ENCODE assay signal across 11 cellular contexts in genomic region chr4:978957-979701, GRCh38. TPM values are rescaled to one million over a fixed set of nuclear protein-coding genes. Genes with fewer than 3 reads are reported as not detected.
DNase-seq lines count a peak whose midpoint lies in the region; ATAC-seq and TF ChIP-seq lines count a peak whose summit lies in the region.
"Had no signal": no experiment of that assay in that cellular context is flagged by ENCODE, and none has a peak within 500 bp of the region (broad histone marks: within the 10 kb centered on the region; RNA-seq: fewer than 3 reads in every experiment).

No MANE protein-coding gene starts in this region.

- H4K20me1 ChIP-seq in IMR-90 (ENCODE audit: insufficient read depth, low read length), result no peaks in the 10 kb centered on the region

- no TSS peak for BruUV-seq in IMR-90 (replicated peaks; lab: Mats Ljungman, UMichigan)

- 40% methylated on average over 3 of the region's 20 CpGs; no CpG with 5 or more reads in 1 of the 2 experiments for WGBS in IMR-90 (ENCODE audit: extremely low coverage in 2 of 2, insufficient read length in 1 of 2), 2 experiments
- no CpG with 5 or more reads among the region's 20 CpGs for WGBS in neuronal stem cell (ENCODE audit: extremely low coverage in 2 of 2, insufficient read length in 2 of 2, insufficient replicate concordance in 1 of 2), 2 donors

- no peaks in the 10 kb centered on the region for H3K36me3 ChIP-seq in IMR-90 (ENCODE audit: control insufficient read depth, insufficient read depth, low read length)
- H3K36me3 ChIP-seq in neuronal stem cell (replicated peaks in 1 of 2; ENCODE audit: control insufficient read depth in 2 of 2, insufficient read depth in 2 of 2, low read length in 2 of 2), result no peaks in the 10 kb centered on the region
- H3K36me3 ChIP-seq: gastrocnemius medialis, HAP-1 had no signal

- H3K79me1 ChIP-seq in IMR-90 (ENCODE audit: low read depth in 1 of 2, low read length in 2 of 2) (no peaks in the 10 kb centered on the region), neuronal stem cell (ENCODE audit: low read depth, low read length) (no peaks in the 10 kb centered on the region)

- H3K9me1 ChIP-seq in IMR-90 (ENCODE audit: insufficient read depth, low read length), result peaks cover 11% of the 10 kb centered on the region; the same call in 1 of the 2 replicates

- H3K4me1 ChIP-seq in IMR-90 (ENCODE audit: control insufficient read depth, insufficient read depth, low read length), result peaks cover 5% of the 10 kb centered on the region; the same call in 1 of the 2 replicates
- H3K4me1 ChIP-seq in neuronal stem cell (ENCODE audit: control insufficient read depth in 2 of 2, insufficient read depth in 1 of 2, low read depth in 1 of 2, low read length in 2 of 2), result no peaks in the 10 kb centered on the region
- H3K4me1 ChIP-seq: gastrocnemius medialis, HAP-1 had no signal

- peak overlapping the region; percentile 80 for H2AFZ ChIP-seq in IMR-90 (replicated peaks; ENCODE audit: low read length, poor library complexity)
- H2AFZ ChIP-seq in neuronal stem cell (ENCODE audit: low read length), result peak overlapping the region; percentile 14

- H2BK15ac ChIP-seq in IMR-90 (ENCODE audit: low read depth, low read length) (no peak overlapping the region; the same call in 2 of the 3 replicates), neuronal stem cell (ENCODE audit: low read length) (no peak overlapping the region)

- in situ Hi-C loops in IMR-90 (cut with MboI; ENCODE audit: low sequenced_read_pairs), result no loop called here

- no peak for TF ChIP-seq RAD21 in IMR-90 (IDR thresholded peaks at IDR 0.05; ENCODE audit: low read length)

- H4K5ac ChIP-seq in IMR-90 (ENCODE audit: low read depth, low read length), result peak overlapping the region; percentile 13; the same call in 1 of the 2 replicates

- POLR2A ChIA-PET in IMR-90 (lab: Charles Lee; ENCODE audit: unreplicated experiment), result no interaction called here

- H3K18ac ChIP-seq in IMR-90 (ENCODE audit: low read depth, low read length) (no peak overlapping the region; the same call in 1 of the 2 replicates), neuronal stem cell (ENCODE audit: low read length) (no peak overlapping the region)

- H3K14ac ChIP-seq in IMR-90 (replicated peaks; ENCODE audit: low read depth, low read length), result peak overlapping the region; percentile 91
- no peak overlapping the region for H3K14ac ChIP-seq in neuronal stem cell (ENCODE audit: low read length)

- H3K27ac ChIP-seq in IMR-90 (ENCODE audit: insufficient read depth, low read length), result peak overlapping the region; percentile 13; the same call in 1 of the 2 replicates
- H3K27ac ChIP-seq in neuronal stem cell (replicated peaks; ENCODE audit: low read length), result no peak overlapping the region
- H3K27ac ChIP-seq: gastrocnemius medialis had no signal

- H3K4ac ChIP-seq in IMR-90 (ENCODE audit: low read depth, low read length) (peak overlapping the region; percentile 55), neuronal stem cell (ENCODE audit: low read length) (no peak overlapping the region)

- H3K4me3 ChIP-seq in IMR-90 (ENCODE audit: insufficient read depth, low read depth, low read length), result no peak overlapping the region
- H3K4me3 ChIP-seq in neuronal stem cell (ENCODE audit: low read length in 2 of 2), result no peak overlapping the region
- H3K4me3 ChIP-seq: gastrocnemius medialis, HAP-1, lung had no signal

- H3K9ac ChIP-seq in IMR-90 (ENCODE audit: low read depth, low read length) (no peak overlapping the region), neuronal stem cell (ENCODE audit: low read depth, low read length, poor library complexity) (no peak overlapping the region)

- peak overlapping the region; percentile 6; the same call in 1 of the 2 replicates for H3K4me2 ChIP-seq in IMR-90 (ENCODE audit: low read depth, low read length)
- no peak overlapping the region for H3K4me2 ChIP-seq in neuronal stem cell (ENCODE audit: insufficient read depth, low read length, poor library complexity, severe bottlenecking)

- dilution Hi-C loops in IMR-90 (cut with HindIII; ENCODE audit: low sequenced_read_pairs, unreplicated experiment), result no loop called here

- H3K27me3 ChIP-seq in IMR-90 (ENCODE audit: control insufficient read depth, insufficient read depth, low read length) (no peaks in the 10 kb centered on the region), neuronal stem cell (ENCODE audit: control insufficient read depth in 3 of 3, insufficient read depth in 3 of 3, low read depth in 1 of 3, low read length in 3 of 3) (peaks cover 0 to 23% (median 0%) of the 10 kb centered on the region in 3 experiments)
- H3K27me3 ChIP-seq: gastrocnemius medialis had no signal

- ATAC-seq in IMR-90 (ENCODE audit: low read depth) (peak; percentile 80), HG03439 (IDR thresholded peaks at IDR 0.05; ENCODE audit: unreplicated experiment) (no peak), HG03460 (IDR thresholded peaks at IDR 0.05; ENCODE audit: unreplicated experiment) (no peak)
- ATAC-seq: gastrocnemius medialis had no signal

- intact Hi-C loops in IMR-90 (cut with micrococcal nuclease), result no loop called here

- H4K8ac ChIP-seq in IMR-90 (ENCODE audit: low read depth in 2 of 2, low read length in 2 of 2) (peak overlapping the region; percentile 39 to 92; a peak in 3 of 4 replicates), neuronal stem cell (ENCODE audit: low read depth, low read length) (no peak overlapping the region)

- H3K23ac ChIP-seq in IMR-90 (ENCODE audit: low read depth, low read length) (peak overlapping the region; percentile 5; the same call in 1 of the 2 replicates), neuronal stem cell (ENCODE audit: low read depth, low read length, poor library complexity) (no peak overlapping the region)

- TF ChIP-seq POLR2A in IMR-90 (IDR thresholded peaks at IDR 0.05; ENCODE audit: low read depth, low read length), result no peak

- H2BK20ac ChIP-seq in IMR-90 (ENCODE audit: low read depth, low read length), result peak overlapping the region; percentile 39

- CTCF ChIA-PET in IMR-90 (lab: Yijun Ruan, JAX), result no interaction called here

- H3K9me3 ChIP-seq in IMR-90 (ENCODE audit: control insufficient read depth, insufficient read depth, low read length) (no peaks in the 10 kb centered on the region), neuronal stem cell (replicated peaks in 1 of 2; ENCODE audit: control insufficient read depth in 2 of 2, insufficient read depth in 1 of 2, low read depth in 1 of 2, low read length in 2 of 2) (peaks cover 7 to 11% of the 10 kb centered on the region in 2 donors)
- H3K9me3 ChIP-seq: gastrocnemius medialis, HAP-1 had no signal

- no peak overlapping the region for H3K56ac ChIP-seq in IMR-90 (ENCODE audit: extremely low read depth, insufficient read depth, low read length)

- peak overlapping the region; percentile 78 for H2AK9ac ChIP-seq in IMR-90 (replicated peaks; ENCODE audit: low read depth, low read length, poor library complexity)

- peak overlapping the region; percentile 14 for H2BK5ac ChIP-seq in IMR-90 (ENCODE audit: low read depth, low read length, poor library complexity, severe bottlenecking)
- no peak overlapping the region for H2BK5ac ChIP-seq in neuronal stem cell (ENCODE audit: low read length)

- peak; percentile 61 for DNase-seq in IMR-90
- DNase-seq in amniotic epithelial cell (ENCODE audit: low read depth), result peak; percentile 78
- DNase-seq in neuronal stem cell (ENCODE audit: low spot score), result no peak
- no peak for DNase-seq in middle frontal gyrus (ENCODE audit: extremely low spot score, low spot score)
- DNase-seq: DMS153, gastrocnemius medialis, NCI-H2081 had no signal

- no peak overlapping the region for H2BK12ac ChIP-seq in neuronal stem cell (ENCODE audit: low read length)

- H2AK5ac ChIP-seq in IMR-90 (ENCODE audit: low read depth, low read length), result peak overlapping the region; percentile 67; the same call in 1 of the 2 replicates
- no peak overlapping the region for H2AK5ac ChIP-seq in neuronal stem cell (ENCODE audit: low read depth, low read length)

- H2BK120ac ChIP-seq in IMR-90 (ENCODE audit: low read depth, low read length) (peak overlapping the region; percentile 70), neuronal stem cell (ENCODE audit: low read depth, low read length) (no peak overlapping the region)

- TF ChIP-seq CTCF in IMR-90 (conservative IDR thresholded peaks at IDR 0.05; ENCODE audit: low read depth, low read length), result no peak

- H4K91ac ChIP-seq in IMR-90 (ENCODE audit: insufficient read depth, low read depth, low read length), result peak overlapping the region; percentile 54; the same call in 1 of the 2 replicates
- no peak overlapping the region for H4K91ac ChIP-seq in neuronal stem cell (ENCODE audit: low read depth, low read length, poor library complexity)

TF ChIP-seq in IMR-90, 13 proteins besides CTCF, POLR2A, EP300 and RAD21 (continues in another document):
- TF ChIP-seq CHD1 (IDR thresholded peaks at IDR 0.05; ENCODE audit: low read depth, low read length), result no peak

RNA-seq across cellular contexts. Expression of gene DGKQ, which starts 5.8 kb away (rescaled TPM):
- 4.3 and 4.4 TPM in 2 replicates for total RNA-seq in IMR-90 (2012; rRNA removed)
- polyA plus RNA-seq in IMR-90 (2012; rRNA removed), result 15.6 and 17.4 TPM in 2 replicates
- 10.0 and 14.6 TPM in 2 replicates for polyA plus RNA-seq in IMR-90 (2012; cell fraction: cytosol; rRNA removed)
- 58.0 and 149 TPM in 2 replicates for polyA plus RNA-seq in IMR-90 (2012; cell fraction: nucleus; rRNA removed; ENCODE audit: low replicate concordance)
- 5.4 TPM for polyA plus RNA-seq in neuronal stem cell (2013, experiment 1 of 2)
- 5.2 TPM for polyA plus RNA-seq in neuronal stem cell (2013, experiment 2 of 2)

RNA-seq across cellular contexts. Expression of gene IDUA, which starts 7.7 kb away (rescaled TPM):
- total RNA-seq in IMR-90 (2012; rRNA removed), result 0.72 and 1.7 TPM in 2 replicates
- 12.5 and 16.7 TPM in 2 replicates for polyA plus RNA-seq in IMR-90 (2012; rRNA removed)
- 6.3 and 14.8 TPM in 2 replicates for polyA plus RNA-seq in IMR-90 (2012; cell fraction: cytosol; rRNA removed)
- polyA plus RNA-seq in IMR-90 (2012; cell fraction: nucleus; rRNA removed; ENCODE audit: low replicate concordance), result 119 and 328 TPM in 2 replicates
- polyA plus RNA-seq in neuronal stem cell (2013, experiment 1 of 2), result 6.9 TPM
- 5.7 TPM for polyA plus RNA-seq in neuronal stem cell (2013, experiment 2 of 2)

RNA-seq across cellular contexts. Expression of gene SLC26A1, which starts 14.1 kb away (rescaled TPM):
- not detected in 2 replicates for total RNA-seq in IMR-90 (2012; rRNA removed)
- 0.09 and 0.13 TPM in 2 replicates for polyA plus RNA-seq in IMR-90 (2012; rRNA removed)
- polyA plus RNA-seq in IMR-90 (2012; cell fraction: cytosol; rRNA removed), result 0.03 and 0.05 TPM in 2 replicates
- 0.24 and 0.40 TPM in 2 replicates for polyA plus RNA-seq in IMR-90 (2012; cell fraction: nucleus; rRNA removed; ENCODE audit: low replicate concordance)
- polyA plus RNA-seq in neuronal stem cell (2013, experiment 1 of 2), result 0.13 TPM
- 0.15 TPM for polyA plus RNA-seq in neuronal stem cell (2013, experiment 2 of 2)

RNA-seq across cellular contexts. Expression of gene FGFRL1, which starts 32.3 kb away (rescaled TPM):
- total RNA-seq in IMR-90 (2012; rRNA removed), result 43.3 and 49.3 TPM in 2 replicates
- 78.8 and 87.3 TPM in 2 replicates for polyA plus RNA-seq in IMR-90 (2012; rRNA removed)
- 35.7 and 111 TPM in 2 replicates for polyA plus RNA-seq in IMR-90 (2012; cell fraction: cytosol; rRNA removed)
- polyA plus RNA-seq in IMR-90 (2012; cell fraction: nucleus; rRNA removed; ENCODE audit: low replicate concordance), result 65.7 and 165 TPM in 2 replicates
- polyA plus RNA-seq in neuronal stem cell (2013, experiment 1 of 2), result 67.8 TPM
- polyA plus RNA-seq in neuronal stem cell (2013, experiment 2 of 2), result 66.3 TPM

RNA-seq across cellular contexts. Expression of gene TMEM175, which starts 46.9 kb away (rescaled TPM):
- 7.7 and 9.2 TPM in 2 replicates for total RNA-seq in IMR-90 (2012; rRNA removed)
- polyA plus RNA-seq in IMR-90 (2012; rRNA removed), result 41.9 and 47.4 TPM in 2 replicates
- polyA plus RNA-seq in IMR-90 (2012; cell fraction: cytosol; rRNA removed), result 39.3 and 51.6 TPM in 2 replicates
- 415 and 679 TPM in 2 replicates for polyA plus RNA-seq in IMR-90 (2012; cell fraction: nucleus; rRNA removed; ENCODE audit: low replicate concordance)
- polyA plus RNA-seq in neuronal stem cell (2013, experiment 1 of 2), result 8.0 TPM
- 7.7 TPM for polyA plus RNA-seq in neuronal stem cell (2013, experiment 2 of 2)

Comparison
In these comparisons a context has a peak if more than half of its experiments do, and no peak if none do; other contexts are left out.
1. DNase-seq: peak in IMR-90 (single experiment) and amniotic epithelial cell (single experiment); none in neuronal stem cell (single experiment) and middle frontal gyrus (single experiment).